ENCODE assay signal across 17 cellular contexts in the genomic region with DNA sequence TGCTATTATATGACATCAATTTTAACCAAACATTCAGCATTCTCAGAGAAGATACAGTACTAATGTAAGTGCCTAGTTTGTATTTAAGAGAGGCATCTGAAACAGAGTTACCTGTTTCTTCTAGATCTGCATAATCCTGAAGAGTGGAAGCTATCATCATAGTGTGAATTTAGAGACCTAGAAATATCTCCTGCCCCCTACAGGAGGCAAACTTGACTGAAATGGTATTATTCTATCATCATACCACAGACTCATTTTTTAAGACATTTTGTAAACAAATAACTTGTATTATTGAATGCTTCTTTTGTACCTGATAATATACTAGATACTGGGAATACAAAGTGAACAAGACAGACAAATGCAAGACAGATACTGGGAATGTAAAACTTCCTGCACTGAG.
DNase-seq lines count a peak whose midpoint lies in the region; ATAC-seq, FAIRE-seq and TF ChIP-seq lines count a peak whose summit lies in the region.
"Had no signal": no experiment of that assay in that cellular context is flagged by ENCODE, and none has a peak within 500 bp of the region (broad histone marks: within the 10 kb centered on the region; RNA-seq: fewer than 3 reads in every experiment).

No MANE protein-coding gene starts in this region.

- TF ChIP-seq CTCF in D721Med (IDR thresholded peaks at IDR 0.05; ENCODE audit: insufficient read depth, missing control alignments) (peak; percentile 4), brain microvascular endothelial cell (IDR thresholded peaks at IDR 0.05; ENCODE audit: low read depth, low read length, missing control alignments) (peak; percentile 25), vagina (IDR thresholded peaks at IDR 0.05) (no peak)

- H3K27me3 ChIP-seq in brain microvascular endothelial cell (replicated peaks) (no peaks in the 10 kb centered on the region), vagina (no peaks in the 10 kb centered on the region)
- H3K27me3 ChIP-seq: SJSA1, thyroid gland had no signal

- TF ChIP-seq POLR2A in H54 (IDR thresholded peaks at IDR 0.05; ENCODE audit: low read depth, low read length) (no peak), vagina (IDR thresholded peaks at IDR 0.05) (no peak)

- FAIRE-seq in D721Med (lab: Jason Lieb, UNC) (no peak), H54 (lab: Jason Lieb, UNC) (peak; percentile 61)

- no peak for ATAC-seq in sciatic nerve

- H3K27ac ChIP-seq in brain microvascular endothelial cell (no peak overlapping the region), vagina (no peak overlapping the region)
- H3K27ac ChIP-seq: SJSA1, thyroid gland, WERI-Rb-1 had no signal

- in situ Hi-C loops in brain microvascular endothelial cell (cut with HindIII; ENCODE audit: low pct_ligation_motif_present, low sequenced_read_pairs), result no loop called here

- no peaks in the 10 kb centered on the region for H3K36me3 ChIP-seq in brain microvascular endothelial cell (replicated peaks)
- no peaks in the 10 kb centered on the region for H3K36me3 ChIP-seq in vagina
- H3K36me3 ChIP-seq: SJSA1, thyroid gland, WERI-Rb-1 had no signal

- DNase-seq in D721Med (ENCODE audit: insufficient read length, low spot score), result no peak
- DNase-seq in H54 (ENCODE audit: insufficient read length, low spot score), result no peak
- DNase-seq in brain microvascular endothelial cell, result no peak
- DNase-seq in kidney tubule cell (ENCODE audit: low spot score), result peak; percentile 2
- DNase-seq in hypothalamus (lab: John Stamatoyannopoulos, UW), result no peak
- DNase-seq in vagina (ENCODE audit: extremely low spot score in 2 of 2), result no peak
- no peak for DNase-seq in sciatic nerve (ENCODE audit: low spot score)
- DNase-seq in NCI-H1694 treated with DMSO at 0.1 percent for 48 hours (lab: John Stamatoyannopoulos, UW), result no peak
- DNase-seq: activated naive CD8-positive, alpha-beta T cell treated with anti-CD3 and anti-CD28 coated beads, Interleukin-2, amount 10 ng/mL, durations not matched to agents 7 days and 5 days; cortex of kidney; head of caudate nucleus; NCI-H1105 treated with DMSO at 0.1 percent for 48 hours; NCI-H526 treated with DMSO at 0.1 percent for 48 hours; stimulated activated CD4-positive, alpha-beta T cell treated with anti-CD3 and anti-CD28 coated beads, Interleukin-15, amount 100 ng/mL, for 24 hours; thyroid gland; WERI-Rb-1 had no signal

- intact Hi-C loops in vagina (cut with DNase I) (no loop called here), sciatic nerve (cut with DNase I) (no loop called here)

- H3K4me3 ChIP-seq in brain microvascular endothelial cell (ENCODE audit: low read depth, low read length) (no peak overlapping the region), vagina (no peak overlapping the region)
- H3K4me3 ChIP-seq: SJSA1, thyroid gland had no signal

- no peaks in the 10 kb centered on the region for H3K4me1 ChIP-seq in vagina
- H3K4me1 ChIP-seq: SJSA1, thyroid gland had no signal

- no peaks in the 10 kb centered on the region for H3K9me3 ChIP-seq in vagina
- H3K9me3 ChIP-seq: SJSA1, thyroid gland had no signal

Comparison
In these comparisons a context has a peak if more than half of its experiments do, and no peak if none do; other contexts are left out.
1. CTCF ChIP-seq: peak in D721Med (single experiment) and brain microvascular endothelial cell (single experiment); none in vagina (0 of 3).